Comparison of ENCODE assay signal across 21 cellular contexts in the genomic region with DNA sequence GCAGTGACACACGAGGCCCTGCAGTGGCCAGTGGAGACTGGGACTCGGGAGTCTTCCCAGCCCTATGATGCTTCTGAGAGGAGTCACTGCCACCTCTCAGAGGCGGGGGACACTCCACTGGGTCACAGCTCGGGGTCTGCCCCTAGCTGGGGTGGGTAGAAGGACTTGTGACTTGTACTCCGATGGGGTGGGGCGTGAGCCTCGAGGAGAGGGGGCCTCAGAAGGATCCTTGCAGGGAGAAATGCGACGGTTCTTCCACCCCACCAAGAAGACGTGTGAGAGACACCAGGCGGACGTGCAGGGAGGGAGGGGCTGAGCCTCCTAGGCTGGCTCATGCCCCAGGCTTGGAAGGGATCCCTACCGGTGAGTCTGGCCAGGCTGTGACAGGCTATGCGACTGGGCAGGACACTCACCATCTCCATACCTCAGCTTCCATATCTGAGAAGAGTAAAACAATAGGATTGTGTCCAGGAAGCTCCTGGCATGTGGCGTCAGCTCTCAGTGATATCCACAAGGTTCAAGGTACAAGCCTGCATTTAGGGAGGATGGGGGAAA. TPM values are rescaled to one million over a fixed set of nuclear protein-coding genes. Genes with fewer than 3 reads are reported as not detected.
"Had no signal": no experiment of that assay in that cellular context is flagged by ENCODE, and none has a peak within 500 bp of the region (broad histone marks: within the 10 kb centered on the region; RNA-seq: fewer than 3 reads in every experiment).

No MANE protein-coding gene starts in this region.

- H3K4me1 ChIP-seq: esophagus squamous epithelium, uterus had no signal

- H3K4me3 Mint-ChIP-seq: activated CD4-positive, alpha-beta memory T cell treated with anti-CD3 and anti-CD28 coated beads, Interleukin-2, amount 10 ng/mL, durations not matched to agents 7 days and 5 days; activated CD8-positive, alpha-beta memory T cell treated with anti-CD3 and anti-CD28 coated beads, Interleukin-2, amount 10 ng/mL, durations not matched to agents 7 days and 5 days; activated T-helper 17 cell treated with anti-CD3 and anti-CD28 coated beads, Interleukin-2, amount 50 U/mL, for 72 hours; mesothelial cell of epicardium; nephron progenitor cell had no signal

- H3K36me3 Mint-ChIP-seq: activated CD8-positive, alpha-beta memory T cell treated with anti-CD3 and anti-CD28 coated beads, Interleukin-2, amount 10 ng/mL, durations not matched to agents 7 days and 5 days; mesothelial cell of epicardium had no signal

- H3K9me3 Mint-ChIP-seq: activated T-helper 17 cell treated with anti-CD3 and anti-CD28 coated beads, Interleukin-2, amount 50 U/mL, for 72 hours had no signal

- H3K4me1 Mint-ChIP-seq: activated CD4-positive, alpha-beta memory T cell treated with anti-CD3 and anti-CD28 coated beads, Interleukin-2, amount 10 ng/mL, durations not matched to agents 7 days and 5 days; activated CD8-positive, alpha-beta memory T cell treated with anti-CD3 and anti-CD28 coated beads, Interleukin-2, amount 10 ng/mL, durations not matched to agents 7 days and 5 days; activated T-helper 17 cell treated with anti-CD3 and anti-CD28 coated beads, Interleukin-2, amount 50 U/mL, for 72 hours had no signal

- H3K9me3 ChIP-seq: esophagus squamous epithelium, uterus had no signal

- DNase-seq: activated CD4-positive, alpha-beta memory T cell treated with anti-CD3 and anti-CD28 coated beads, Interleukin-2, amount 10 ng/mL, durations not matched to agents 7 days and 5 days; activated CD8-positive, alpha-beta memory T cell treated with anti-CD3 and anti-CD28 coated beads, Interleukin-2, amount 10 ng/mL, durations not matched to agents 7 days and 5 days; activated naive CD4-positive, alpha-beta T cell treated with Interleukin-2 at 50 U/mL for 16 hours; dermis blood vessel endothelial cell; effector memory CD4-positive, alpha-beta T cell; esophagus squamous epithelium; left colon; nephron progenitor cell; occipital lobe; stimulated activated naive CD8-positive, alpha-beta T cell treated with anti-CD3 and anti-CD28 coated beads, Interleukin-15, Interleukin-2, amounts not matched to agents 100 U/mL and 50 U/mL, for 24 hours; uterus had no signal

- H3K4me3 ChIP-seq: esophagus squamous epithelium, hepatocyte, tibial nerve, uterus had no signal

- H3K36me3 ChIP-seq: esophagus squamous epithelium, tibial nerve, uterus had no signal

- H3K79me2 ChIP-seq: hepatocyte had no signal

- H3K27ac ChIP-seq: esophagus squamous epithelium, hepatocyte, tibial nerve, uterus had no signal

- H3K27me3 ChIP-seq: uterus had no signal

- ATAC-seq: activated CD8-positive, alpha-beta memory T cell treated with anti-CD3 and anti-CD28 coated beads, Interleukin-2, amount 10 ng/mL, durations not matched to agents 7 days and 5 days; activated T-helper 17 cell treated with anti-CD3 and anti-CD28 coated beads, Interleukin-2, amount 50 U/mL, for 72 hours; left colon; right cardiac atrium; stimulated activated naive CD8-positive, alpha-beta T cell treated with anti-CD3 and anti-CD28 coated beads, Interleukin-15, Interleukin-2, amounts not matched to agents 100 U/mL and 50 U/mL, for 24 hours had no signal

- H3K4me2 ChIP-seq: hepatocyte had no signal

- H2AFZ ChIP-seq: hepatocyte had no signal

- H3K27ac Mint-ChIP-seq: activated CD4-positive, alpha-beta memory T cell treated with anti-CD3 and anti-CD28 coated beads, Interleukin-2, amount 10 ng/mL, durations not matched to agents 7 days and 5 days; activated CD8-positive, alpha-beta memory T cell treated with anti-CD3 and anti-CD28 coated beads, Interleukin-2, amount 10 ng/mL, durations not matched to agents 7 days and 5 days; activated T-helper 17 cell treated with anti-CD3 and anti-CD28 coated beads, Interleukin-2, amount 50 U/mL, for 72 hours; mesothelial cell of epicardium; nephron progenitor cell had no signal

RNA-seq across cellular contexts. Expression of a gene that starts 11.1 kb away (rescaled TPM):
- total RNA-seq: activated CD4-positive, alpha-beta memory T cell treated with anti-CD3 and anti-CD28 coated beads, Interleukin-2, amount 10 ng/mL, durations not matched to agents 7 days and 5 days; activated CD8-positive, alpha-beta memory T cell treated with anti-CD3 and anti-CD28 coated beads, Interleukin-2, amount 10 ng/mL, durations not matched to agents 7 days and 5 days; activated T-helper 17 cell treated with anti-CD3 and anti-CD28 coated beads, Interleukin-2, amount 50 U/mL, for 72 hours; dermis blood vessel endothelial cell; endothelial cell of umbilical vein; esophagus squamous epithelium; left colon; lung microvascular endothelial cell; mesothelial cell of epicardium; posterior vena cava; right cardiac atrium; skeletal muscle tissue; T-helper 2 cell treated with Interferon-gamma antibody and Interleukin-4, amounts not matched to agents 100 ng/mL and 5 ng/mL, for 36 hours; tibial nerve; uterus had no signal
- polyA plus RNA-seq: endothelial cell of umbilical vein, hepatocyte, right cardiac atrium had no signal
